ENCODE assay signal across 19 cellular contexts in the genomic region with DNA sequence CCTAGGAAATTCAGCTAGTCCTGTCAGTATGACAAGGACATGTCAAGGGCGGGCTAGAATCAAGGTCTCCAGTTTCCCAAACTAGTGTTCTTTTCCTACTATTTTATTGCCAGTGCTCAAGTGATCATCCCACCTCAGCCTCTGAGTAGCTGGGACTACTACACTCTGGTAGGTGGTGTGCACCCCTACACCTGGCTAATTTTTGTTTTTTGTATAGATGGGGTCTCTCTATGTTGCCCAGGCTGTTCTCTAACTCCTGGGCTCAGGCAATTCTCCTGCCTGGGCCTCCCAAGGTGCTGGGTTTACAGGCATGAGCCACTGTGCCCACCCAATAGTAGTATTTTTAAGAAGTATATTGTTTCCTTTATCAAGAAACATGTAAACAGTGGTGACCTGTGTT. TPM values are rescaled to one million over a fixed set of nuclear protein-coding genes. Genes with fewer than 3 reads are reported as not detected.
DNase-seq lines count a peak whose midpoint lies in the region; ATAC-seq and TF ChIP-seq lines count a peak whose summit lies in the region.
"Had no signal": no experiment of that assay in that cellular context is flagged by ENCODE, and none has a peak within 500 bp of the region (broad histone marks: within the 10 kb centered on the region; RNA-seq: fewer than 3 reads in every experiment).

No MANE protein-coding gene starts in this region.

- H3K36me3 ChIP-seq in GM23338 (ENCODE audit: insufficient read depth) (peaks cover 13% of the 10 kb centered on the region; the same call in 1 of the 2 replicates), HUES6 (ENCODE audit: control insufficient read depth, insufficient read depth, low read length) (peaks cover 8% of the 10 kb centered on the region; the same call in 1 of the 2 replicates), iPS-20b (ENCODE audit: insufficient read depth, low read depth, low read length) (peaks cover 7% of the 10 kb centered on the region)
- H3K36me3 ChIP-seq: BE2C had no signal

- H3K9me3 ChIP-seq in HUES6 (ENCODE audit: control insufficient read depth, insufficient read depth, low read depth, low read length) (peaks cover 16% of the 10 kb centered on the region), iPS-20b (ENCODE audit: insufficient read depth, low read depth, low read length) (peaks cover 15% of the 10 kb centered on the region)
- H3K9me3 ChIP-seq: BE2C had no signal

- ATAC-seq in GM23338 = no peak
- ATAC-seq in WTC11 = no peak
- ATAC-seq: GM12878, HCT116 had no signal

- H3K9ac ChIP-seq in HUES6 (ENCODE audit: low read length) = no peak overlapping the region
- H3K9ac ChIP-seq in iPS-20b (ENCODE audit: low read depth, low read length) = peak overlapping the region; percentile 23; the same call in 1 of the 2 replicates
- H3K9ac ChIP-seq: BLaER1 treated with 17β-estradiol and CSF1 and Interleukin-3, amounts not matched to agents 10 nM and 100 nM had no signal

- peaks cover 30% of the 10 kb centered on the region for H3K79me2 ChIP-seq in GM23338 (replicated peaks; ENCODE audit: insufficient read depth)

- no peaks in the 10 kb centered on the region for H3K9me2 ChIP-seq in GM23338 (ENCODE audit: insufficient read depth)

- H3K4me2 ChIP-seq in GM23338 = 0 out of 2 replicates have a peak overlapping the region, but pooled peaks have one; percentile 56
- H3K4me2 ChIP-seq: BLaER1 treated with 17β-estradiol and CSF1 and Interleukin-3, amounts not matched to agents 10 nM and 100 nM had no signal

- H3K4me3 Mint-ChIP-seq in GM23338 (no peak overlapping the region), WTC11 (peak overlapping the region; percentile 5; the same call in 1 of the 2 replicates)
- H3K4me3 Mint-ChIP-seq: CD4-positive, alpha-beta memory T cell had no signal

- CTCF ChIA-PET in WTC11 (lab: Charles Lee) = interaction anchor here (1.1 to 2.0 kb wide), 2 partner anchors 10 to 60 kb away, joined by 3 to 6 read pairs; no protein-coding TSS in a partner anchor

- H3K4me1 Mint-ChIP-seq in GM23338 = peaks cover 35% of the 10 kb centered on the region
- H3K4me1 Mint-ChIP-seq in WTC11 = peaks cover 48% of the 10 kb centered on the region

- no peaks in the 10 kb centered on the region for H3K27me3 ChIP-seq in GM23338 (ENCODE audit: insufficient read depth)
- no peaks in the 10 kb centered on the region for H3K27me3 ChIP-seq in HUES6 (ENCODE audit: control insufficient read depth, insufficient read depth, low read length)
- no peaks in the 10 kb centered on the region for H3K27me3 ChIP-seq in iPS-20b (ENCODE audit: insufficient read depth, low read length)
- H3K27me3 ChIP-seq: BE2C; BLaER1 treated with 17β-estradiol and CSF1 and Interleukin-3, amounts not matched to agents 10 nM and 100 nM had no signal

- POLR2A ChIA-PET in WTC11 (lab: Charles Lee) = interaction anchor here (2.0 kb wide), 1 partner anchor 54 kb away, joined by 4 read pairs; the partner anchor contains the start of genes ABHD17B and C9orf85

- H3K27ac Mint-ChIP-seq in GM23338 (peak overlapping the region; percentile 50; the same call in 1 of the 2 replicates), WTC11 (peak overlapping the region; percentile 76)

- no peak overlapping the region for H2AFZ ChIP-seq in GM23338

- H4K20me1 ChIP-seq in GM23338 (replicated peaks; ENCODE audit: insufficient read depth) = no peaks in the 10 kb centered on the region
- H4K20me1 ChIP-seq: BLaER1 treated with 17β-estradiol and CSF1 and Interleukin-3, amounts not matched to agents 10 nM and 100 nM had no signal

- H3K27ac ChIP-seq in GM23338 (ENCODE audit: low read depth) = peak overlapping the region; percentile 94; the same call in 1 of the 2 replicates
- H3K27ac ChIP-seq in HUES6 (ENCODE audit: low read depth, low read length) = peak overlapping the region; percentile 80; the same call in 1 of the 2 replicates
- H3K27ac ChIP-seq in iPS-20b (ENCODE audit: low read length) = peak overlapping the region; percentile 38
- H3K27ac ChIP-seq: 22Rv1; BLaER1 treated with 17β-estradiol and CSF1 and Interleukin-3, amounts not matched to agents 10 nM and 100 nM had no signal

- TF ChIP-seq CTCF in GM23338 (conservative IDR thresholded peaks at IDR 0.05; ENCODE audit: low read depth in 2 of 2) (no peak), WTC11 (IDR thresholded peaks at IDR 0.05) (no peak)

- H3K4me1 ChIP-seq in GM23338 (ENCODE audit: insufficient read depth) (peaks cover 22% of the 10 kb centered on the region), HUES6 (ENCODE audit: control insufficient read depth, insufficient read depth, low read length) (peaks cover 20% of the 10 kb centered on the region), iPS-20b (ENCODE audit: insufficient read depth, low read length) (peaks cover 21% of the 10 kb centered on the region; the same call in 1 of the 2 replicates)
- H3K4me1 ChIP-seq: BE2C; BLaER1 treated with 17β-estradiol and CSF1 and Interleukin-3, amounts not matched to agents 10 nM and 100 nM had no signal

- H3K9me3 Mint-ChIP-seq in GM23338 (peaks cover 31% of the 10 kb centered on the region), WTC11 (peaks cover 21% of the 10 kb centered on the region)

- DNase-seq in GM23338 (ENCODE audit: low spot score) (no peak), WTC11 (ENCODE audit: low spot score) (no peak), AML-193 (lab: John Stamatoyannopoulos, UW) (no peak), NCI-H748 (lab: John Stamatoyannopoulos, UW; ENCODE audit: unreplicated experiment) (no peak), NCI-H187 treated with DMSO at 0.1 percent for 48 hours (lab: John Stamatoyannopoulos, UW) (no peak), UCSD-AML1 (lab: John Stamatoyannopoulos, UW; ENCODE audit: unreplicated experiment) (no peak)
- DNase-seq: BE2C; Calu3; CD4-positive, alpha-beta memory T cell; COR-L47; DND-41; GOT3; H7 had no signal

- no peaks in the 10 kb centered on the region for H3F3A ChIP-seq in GM23338 (replicated peaks; ENCODE audit: low read depth)

- H3K36me3 Mint-ChIP-seq in GM23338 (ENCODE audit: low read depth) (peaks cover 56% of the 10 kb centered on the region), WTC11 (peaks cover 44% of the 10 kb centered on the region)

- H3K4me3 ChIP-seq in GM23338 (no peak overlapping the region), HUES6 (ENCODE audit: low read depth, low read length) (no peak overlapping the region; the same call in 1 of the 2 replicates), iPS-20b (ENCODE audit: low read length) (no peak overlapping the region)
- H3K4me3 ChIP-seq: BLaER1 treated with 17β-estradiol and CSF1 and Interleukin-3, amounts not matched to agents 10 nM and 100 nM; GM12878 had no signal

- peaks cover 4% of the 10 kb centered on the region for H3K27me3 Mint-ChIP-seq in GM23338 (ENCODE audit: insufficient read depth, low read depth, poor library complexity)
- no peaks in the 10 kb centered on the region for H3K27me3 Mint-ChIP-seq in WTC11 (ENCODE audit: low read depth)
- H3K27me3 Mint-ChIP-seq: CD4-positive, alpha-beta memory T cell had no signal

TF ChIP-seq in GM23338, 12 proteins besides CTCF, POLR2A, EP300 and RAD21:
- no peak for TF ChIP-seq ZNF331 (CRISPR knock-in tag; IDR thresholded peaks at IDR 0.05; ENCODE audit: low read depth)

TF ChIP-seq in WTC11, 78 proteins besides CTCF, POLR2A, EP300 and RAD21:
- TF ChIP-seq, protein P1, sequence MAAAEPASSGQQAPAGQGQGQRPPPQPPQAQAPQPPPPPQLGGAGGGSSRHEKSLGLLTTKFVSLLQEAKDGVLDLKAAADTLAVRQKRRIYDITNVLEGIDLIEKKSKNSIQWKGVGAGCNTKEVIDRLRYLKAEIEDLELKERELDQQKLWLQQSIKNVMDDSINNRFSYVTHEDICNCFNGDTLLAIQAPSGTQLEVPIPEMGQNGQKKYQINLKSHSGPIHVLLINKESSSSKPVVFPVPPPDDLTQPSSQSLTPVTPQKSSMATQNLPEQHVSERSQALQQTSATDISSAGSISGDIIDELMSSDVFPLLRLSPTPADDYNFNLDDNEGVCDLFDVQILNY (CRISPR knock-in tag; IDR thresholded peaks at IDR 0.05) = no peak
- TF ChIP-seq ZNF121 (CRISPR knock-in tag; IDR thresholded peaks at IDR 0.05) = peak; percentile 93

RNA-seq across cellular contexts. Expression of gene C9orf85, which starts 54.0 kb away (rescaled TPM):
- total RNA-seq in GM23338 (2014; rRNA removed; shearing (Covaris generic)) = 10.3 and 18.5 TPM in 2 replicates
- polyA plus RNA-seq in GM23338 (2016; fragmentation: Nextera tagmentation; extraction: Ambion mirVana) = 20.8 and 21.5 TPM in 2 replicates
- 13.2 to 20.2 TPM (median 15.2 TPM) in 3 replicates for total RNA-seq in WTC11 (2021)

RNA-seq across cellular contexts. Expression of gene ABHD17B, which starts 54.4 kb away (rescaled TPM):
- 99.3 and 112 TPM in 2 replicates for total RNA-seq in GM23338 (2014; rRNA removed; shearing (Covaris generic))
- polyA plus RNA-seq in GM23338 (2016; fragmentation: Nextera tagmentation; extraction: Ambion mirVana) = 27.9 and 32.2 TPM in 2 replicates
- 55.0 to 59.9 TPM (median 56.6 TPM) in 3 replicates for total RNA-seq in WTC11 (2021)

Comparison
In these comparisons a context has a peak if more than half of its experiments do, and no peak if none do; other contexts are left out.
1. H3K27ac ChIP-seq: peak in every context shown above with its lines; median percentile 94 in GM23338; 80 in HUES6; 38 in iPS-20b.